20 cellular contexts compared by ENCODE assay signal in the genomic region with DNA sequence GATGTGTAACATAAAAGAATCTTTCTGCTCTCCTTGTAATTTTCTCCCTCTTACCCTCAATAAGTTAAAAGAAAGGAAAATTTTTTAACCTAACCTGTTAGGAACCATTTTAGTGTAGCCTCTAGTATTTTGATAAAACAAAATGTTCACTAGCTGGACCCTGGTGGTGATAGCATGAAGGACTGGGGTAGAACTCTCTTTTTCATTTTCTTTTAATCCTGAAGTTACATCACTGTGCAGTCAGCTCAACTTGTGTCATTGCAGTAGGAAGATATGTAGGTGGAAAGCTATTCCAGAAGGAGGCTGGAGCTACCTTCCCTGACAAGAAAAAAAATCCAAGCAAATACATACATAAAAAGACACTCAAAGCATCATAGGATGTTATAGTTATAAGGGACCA. TPM values are rescaled to one million over a fixed set of nuclear protein-coding genes. Genes with fewer than 3 reads are reported as not detected.
DNase-seq lines count a peak whose midpoint lies in the region; ATAC-seq and TF ChIP-seq lines count a peak whose summit lies in the region.
"Had no signal": no experiment of that assay in that cellular context is flagged by ENCODE, and none has a peak within 500 bp of the region (broad histone marks: within the 10 kb centered on the region; RNA-seq: fewer than 3 reads in every experiment).

No MANE protein-coding gene starts in this region.

- TF ChIP-seq CTCF in right lobe of liver (IDR thresholded peaks at IDR 0.05): no peak

- in situ Hi-C loops in SK-MEL-5 (cut with HindIII; ENCODE audit: low pct_unique_long_range_greater_than_20kb, low sequenced_read_pairs): no loop called here

- no peaks in the 10 kb centered on the region for H3K4me1 Mint-ChIP-seq in activated CD4-positive, alpha-beta memory T cell treated with anti-CD3 and anti-CD28 coated beads, Interleukin-2, amount 10 ng/mL, durations not matched to agents 7 days and 5 days
- H3K4me1 Mint-ChIP-seq in CD4-positive, alpha-beta memory T cell: peaks cover 0 to 3% (median 0%) of the 10 kb centered on the region in 4 donors

- H3K9me3 ChIP-seq in right lobe of liver: no peaks in the 10 kb centered on the region
- H3K9me3 ChIP-seq in CD4-positive, alpha-beta memory T cell (ENCODE audit: control insufficient read depth in 1 of 2, low read length in 2 of 2): no peaks in the 10 kb centered on the region
- H3K9me3 ChIP-seq: body of pancreas, SJSA1 had no signal

- H3K9me3 Mint-ChIP-seq in activated CD4-positive, alpha-beta memory T cell treated with anti-CD3 and anti-CD28 coated beads, Interleukin-2, amount 10 ng/mL, durations not matched to agents 7 days and 5 days: no peaks in the 10 kb centered on the region
- no peaks in the 10 kb centered on the region for H3K9me3 Mint-ChIP-seq in CD4-positive, alpha-beta memory T cell
- H3K9me3 Mint-ChIP-seq: natural killer cell treated with Interleukin-12 subunit alpha and Interleukin-12 subunit beta and Interleukin-15 and Interleukin-18, amount 100 ng/mL, for 72 hours had no signal

- no peak overlapping the region for H3K27ac Mint-ChIP-seq in activated CD4-positive, alpha-beta memory T cell treated with anti-CD3 and anti-CD28 coated beads, Interleukin-2, amount 10 ng/mL, durations not matched to agents 7 days and 5 days
- H3K27ac Mint-ChIP-seq in CD4-positive, alpha-beta memory T cell: no peak overlapping the region
- H3K27ac Mint-ChIP-seq: natural killer cell treated with Interleukin-12 subunit alpha and Interleukin-12 subunit beta and Interleukin-15 and Interleukin-18, amount 100 ng/mL, for 72 hours had no signal

- no peak for TF ChIP-seq POLR2A in right lobe of liver (IDR thresholded peaks at IDR 0.05)

- ATAC-seq in right lobe of liver: peak in 3 of 4 donors; percentile 12 to 17 (median 14)
- ATAC-seq: natural killer cell treated with Interleukin-12 subunit alpha and Interleukin-12 subunit beta and Interleukin-15 and Interleukin-18, amount 100 ng/mL, for 72 hours had no signal

- H3K36me3 Mint-ChIP-seq in activated CD4-positive, alpha-beta memory T cell treated with anti-CD3 and anti-CD28 coated beads, Interleukin-2, amount 10 ng/mL, durations not matched to agents 7 days and 5 days (ENCODE audit: low read depth): no peaks in the 10 kb centered on the region
- H3K36me3 Mint-ChIP-seq in CD4-positive, alpha-beta memory T cell: no peaks in the 10 kb centered on the region
- H3K36me3 Mint-ChIP-seq: natural killer cell treated with Interleukin-12 subunit alpha and Interleukin-12 subunit beta and Interleukin-15 and Interleukin-18, amount 100 ng/mL, for 72 hours had no signal

- DNase-seq in SK-MEL-5 (ENCODE audit: low read depth, low spot score) (peak; percentile 11), right lobe of liver (no peak), superior temporal gyrus (ENCODE audit: extremely low spot score) (peak; percentile 72), NCI-H2029 (lab: John Stamatoyannopoulos, UW) (no peak)
- DNase-seq in activated CD4-positive, alpha-beta memory T cell treated with anti-CD3 and anti-CD28 coated beads, Interleukin-2, amount 10 ng/mL, durations not matched to agents 7 days and 5 days: no peak
- no peak for DNase-seq in CD4-positive, alpha-beta memory T cell
- DNase-seq: activated CD4-positive, alpha-beta T cell treated with anti-CD3 and anti-CD28 coated beads for 48 hours; activated naive CD4-positive, alpha-beta T cell treated with Interleukin-2 at 50 U/mL for 16 hours; effector CD8-positive, alpha-beta T cell; H7; NCI-H146; NCI-H226; stimulated activated CD4-positive, alpha-beta T cell treated with anti-CD3 and anti-CD28 coated beads, Interleukin-4, amount 100 ng/mL, for 1 hour; stimulated activated CD8-positive, alpha-beta memory T cell treated with anti-CD3 and anti-CD28 coated beads, Interleukin-4, amount 100 ng/mL, for 48 hours; T-helper 9 cell had no signal

- intact Hi-C loops in right lobe of liver (cut with DNase I): no loop called here
- intact Hi-C loops in CD4-positive, alpha-beta memory T cell (cut with micrococcal nuclease): loop anchor here (5.0 kb wide), 1 partner anchor 69 kb away; no protein-coding TSS in a partner anchor

- H3K4me3 Mint-ChIP-seq in activated CD4-positive, alpha-beta memory T cell treated with anti-CD3 and anti-CD28 coated beads, Interleukin-2, amount 10 ng/mL, durations not matched to agents 7 days and 5 days: no peak overlapping the region
- H3K4me3 Mint-ChIP-seq in CD4-positive, alpha-beta memory T cell: no peak overlapping the region
- H3K4me3 Mint-ChIP-seq: natural killer cell treated with Interleukin-12 subunit alpha and Interleukin-12 subunit beta and Interleukin-15 and Interleukin-18, amount 100 ng/mL, for 72 hours had no signal

- peak overlapping the region; percentile 7 for H3K27ac ChIP-seq in cingulate gyrus (ENCODE audit: low read depth, low read length)
- peak overlapping the region; percentile 6 to 85 (median 41) for H3K27ac ChIP-seq in right lobe of liver
- H3K27ac ChIP-seq in CD4-positive, alpha-beta memory T cell (ENCODE audit: low read depth, low read length): no peak overlapping the region
- H3K27ac ChIP-seq: C4-2B, SJSA1 had no signal

- POLR2A ChIA-PET in activated CD4-positive, alpha-beta memory T cell treated with anti-CD3 and anti-CD28 coated beads, Interleukin-2, amount 10 ng/mL, durations not matched to agents 7 days and 5 days (lab: Charles Lee): no interaction called here
- POLR2A ChIA-PET in CD4-positive, alpha-beta memory T cell (lab: Charles Lee; ENCODE audit: partially characterized antibody): no interaction called here

- no peaks in the 10 kb centered on the region for H3K27me3 ChIP-seq in right lobe of liver
- no peaks in the 10 kb centered on the region for H3K27me3 ChIP-seq in CD4-positive, alpha-beta memory T cell (ENCODE audit: insufficient read depth, low read length)
- H3K27me3 ChIP-seq: body of pancreas, SJSA1 had no signal

- peak overlapping the region in 1 of 3 donors; percentile 6 for H3K4me3 ChIP-seq in right lobe of liver
- H3K4me3 ChIP-seq in CD4-positive, alpha-beta memory T cell (ENCODE audit: low read length in 2 of 2): no peak overlapping the region
- H3K4me3 ChIP-seq: body of pancreas, SJSA1 had no signal

- peaks cover 0 to 83% (median 26%) of the 10 kb centered on the region in 4 donors for H3K4me1 ChIP-seq in right lobe of liver
- H3K4me1 ChIP-seq in CD4-positive, alpha-beta memory T cell (ENCODE audit: insufficient read depth, low read length): no peaks in the 10 kb centered on the region
- H3K4me1 ChIP-seq: SJSA1 had no signal

- no peaks in the 10 kb centered on the region for H3K27me3 Mint-ChIP-seq in activated CD4-positive, alpha-beta memory T cell treated with anti-CD3 and anti-CD28 coated beads, Interleukin-2, amount 10 ng/mL, durations not matched to agents 7 days and 5 days
- no peaks in the 10 kb centered on the region for H3K27me3 Mint-ChIP-seq in CD4-positive, alpha-beta memory T cell

- CTCF ChIA-PET in activated CD4-positive, alpha-beta memory T cell treated with anti-CD3 and anti-CD28 coated beads, Interleukin-2, amount 10 ng/mL, durations not matched to agents 7 days and 5 days (lab: Charles Lee): no interaction called here
- CTCF ChIA-PET in CD4-positive, alpha-beta memory T cell (lab: Charles Lee; ENCODE audit: partially characterized antibody): no interaction called here

- H3K36me3 ChIP-seq in right lobe of liver: no peaks in the 10 kb centered on the region
- H3K36me3 ChIP-seq in CD4-positive, alpha-beta memory T cell (ENCODE audit: insufficient read depth, low read length): no peaks in the 10 kb centered on the region
- H3K36me3 ChIP-seq: SJSA1 had no signal

RNA-seq across cellular contexts. Expression of a gene that starts 39.3 kb away (rescaled TPM):
- 12.5 and 12.6 TPM in 2 replicates for total RNA-seq in SK-MEL-5 (2014; rRNA removed; shearing (Covaris generic))
- 13.1 and 17.1 TPM in 2 replicates for polyA plus RNA-seq in SK-MEL-5 (2015; cell fraction: cytosol; rRNA removed)
- 10.2 and 13.9 TPM in 2 replicates for polyA plus RNA-seq in SK-MEL-5 (2015; cell fraction: nucleus; rRNA removed)
- 10 to 100 TPM; 36.7 to 97.2 (median 57.9) TPM for total RNA-seq in right lobe of liver
- total RNA-seq in activated CD4-positive, alpha-beta memory T cell treated with anti-CD3 and anti-CD28 coated beads, Interleukin-2, amount 10 ng/mL, durations not matched to agents 7 days and 5 days: 1 to 10 TPM; 2.4 to 3.0 TPM
- 1 to 10 TPM; 6.9 to 7.3 TPM for total RNA-seq in CD4-positive, alpha-beta memory T cell
- 1 to 10 TPM; 5.1 to 6.6 TPM for polyA plus RNA-seq in CD4-positive, alpha-beta memory T cell

Comparison
In these comparisons a context has a peak if more than half of its experiments do, and no peak if none do; other contexts are left out.
1. DNase-seq: peak in SK-MEL-5 (single experiment) and superior temporal gyrus (single experiment); none in right lobe of liver (0 of 3), activated CD4-positive, alpha-beta memory T cell treated with anti-CD3 and anti-CD28 coated beads, Interleukin-2, amount 10 ng/mL, durations not matched to agents 7 days and 5 days (single experiment), CD4-positive, alpha-beta memory T cell (0 of 5) and NCI-H2029 (single experiment).